24 cellular contexts compared by ENCODE assay signal in the genomic region with DNA sequence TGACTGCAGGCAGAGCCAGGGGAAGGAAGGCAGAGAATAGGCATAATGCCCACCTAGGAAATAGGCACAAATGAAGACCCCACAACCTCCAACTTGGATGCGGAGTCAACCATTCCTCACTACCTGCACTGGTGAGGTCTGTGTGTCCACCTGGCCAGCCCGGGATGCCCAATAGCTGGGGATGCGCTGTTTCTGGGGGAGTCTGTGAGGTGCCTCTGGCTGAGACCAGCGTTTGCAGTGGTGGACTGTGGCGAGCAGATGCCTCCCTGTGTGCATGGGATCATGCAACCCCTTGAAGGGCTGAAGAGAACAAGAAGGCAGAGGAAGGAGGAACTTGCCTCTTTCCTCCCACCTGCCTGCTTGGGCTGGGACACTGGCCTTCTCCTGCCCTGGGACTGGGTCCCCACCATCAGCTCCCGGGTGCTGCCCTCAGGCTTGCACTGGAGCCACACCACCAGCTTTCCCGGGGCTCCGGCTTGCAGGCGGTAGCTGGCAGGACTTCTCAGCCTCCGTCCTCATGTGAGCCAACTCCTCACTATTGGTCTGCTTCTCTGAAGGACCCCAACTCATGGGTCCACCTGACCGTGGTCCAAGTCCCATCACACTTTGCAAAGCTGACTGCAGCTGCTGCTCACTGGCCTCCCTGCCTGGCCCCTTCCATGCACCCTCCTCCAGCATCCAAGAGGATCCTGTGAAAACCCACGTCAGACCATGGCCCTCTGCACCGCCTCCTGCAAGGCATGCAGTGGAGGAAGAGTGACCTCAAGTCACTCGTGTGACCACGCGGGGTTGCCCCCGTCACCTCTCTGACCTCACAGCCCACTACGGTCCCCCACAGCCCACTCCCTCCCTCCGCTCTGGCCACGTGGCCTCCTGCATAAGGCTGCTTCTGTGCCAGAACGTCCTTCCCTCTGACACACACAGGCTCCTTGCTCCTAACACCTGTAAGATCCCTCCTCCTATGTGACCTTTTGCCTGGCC. TPM values are rescaled to one million over a fixed set of nuclear protein-coding genes. Genes with fewer than 3 reads are reported as not detected.
DNase-seq lines count a peak whose midpoint lies in the region; ATAC-seq lines count a peak whose summit lies in the region.
"Had no signal": no experiment of that assay in that cellular context is flagged by ENCODE, and none has a peak within 500 bp of the region (broad histone marks: within the 10 kb centered on the region; RNA-seq: fewer than 3 reads in every experiment).

No MANE protein-coding gene starts in this region.

- H3K23ac ChIP-seq in trophoblast cell (ENCODE audit: low read length): no peak overlapping the region

- CTCF ChIA-PET in activated CD4-positive, alpha-beta memory T cell treated with anti-CD3 and anti-CD28 coated beads for 36 hours (lab: Charles Lee): no interaction called here

- H3K9me3 Mint-ChIP-seq in T-helper 1 cell treated with Interleukin-12 subunit alpha and Interleukin-12 subunit beta and Interleukin-4 antibody, amounts not matched to agents 30 μg/mL and 1 μg/mL, for 36 hours: no peaks in the 10 kb centered on the region
- H3K9me3 Mint-ChIP-seq in activated CD4-positive, alpha-beta memory T cell treated with anti-CD3 and anti-CD28 coated beads for 36 hours: no peaks in the 10 kb centered on the region
- H3K9me3 Mint-ChIP-seq: CD8-positive, alpha-beta T cell had no signal

- ATAC-seq in T-helper 17 cell (no peak), right cardiac atrium (no peak), GM19328 (IDR thresholded peaks at IDR 0.05; ENCODE audit: unreplicated experiment) (no peak), HG03565 (IDR thresholded peaks at IDR 0.05; ENCODE audit: unreplicated experiment) (no peak)
- ATAC-seq: activated CD8-positive, alpha-beta T cell treated with anti-CD3 and anti-CD28 coated beads, Interleukin-2, amount 10 ng/mL, durations not matched to agents 7 days and 5 days; body of pancreas; CD8-positive, alpha-beta T cell had no signal

- H3K14ac ChIP-seq in trophoblast cell (ENCODE audit: low read length): no peak overlapping the region

- H2BK120ac ChIP-seq in trophoblast cell (ENCODE audit: insufficient read depth, low read length, poor library complexity): no peak overlapping the region

- peak overlapping the region; percentile 19 for H3K27ac Mint-ChIP-seq in T-helper 1 cell treated with Interleukin-12 subunit alpha and Interleukin-12 subunit beta and Interleukin-4 antibody, amounts not matched to agents 30 μg/mL and 1 μg/mL, for 36 hours
- peak overlapping the region; percentile 37 for H3K27ac Mint-ChIP-seq in T-helper 17 cell
- no peak overlapping the region for H3K27ac Mint-ChIP-seq in activated CD4-positive, alpha-beta memory T cell treated with anti-CD3 and anti-CD28 coated beads for 36 hours
- H3K27ac Mint-ChIP-seq: activated CD8-positive, alpha-beta T cell treated with anti-CD3 and anti-CD28 coated beads, Interleukin-2, amount 10 ng/mL, durations not matched to agents 7 days and 5 days; CD8-positive, alpha-beta T cell had no signal

- H3K36me3 ChIP-seq in trophoblast cell (ENCODE audit: control insufficient read depth in 1 of 2, insufficient read depth in 2 of 2, low read length in 2 of 2): no peaks in the 10 kb centered on the region
- H3K36me3 ChIP-seq: neutrophil, stomach, thyroid gland had no signal

- H4K91ac ChIP-seq in trophoblast cell (ENCODE audit: low read depth, low read length): no peak overlapping the region

- POLR2A ChIA-PET in activated CD4-positive, alpha-beta memory T cell treated with anti-CD3 and anti-CD28 coated beads for 36 hours (lab: Charles Lee): no interaction called here

- H3K4me3 ChIP-seq in right cardiac atrium (ENCODE audit: low read length) (no peak overlapping the region), trophoblast cell (ENCODE audit: low read depth, low read length) (no peak overlapping the region)
- H3K4me3 ChIP-seq: body of pancreas, stomach, thyroid gland had no signal

- H3K27me3 Mint-ChIP-seq in T-helper 1 cell treated with Interleukin-12 subunit alpha and Interleukin-12 subunit beta and Interleukin-4 antibody, amounts not matched to agents 30 μg/mL and 1 μg/mL, for 36 hours (ENCODE audit: low read depth): peaks cover 38% of the 10 kb centered on the region
- H3K27me3 Mint-ChIP-seq in T-helper 17 cell: peaks cover 19% of the 10 kb centered on the region
- peaks cover 11% of the 10 kb centered on the region for H3K27me3 Mint-ChIP-seq in activated CD4-positive, alpha-beta memory T cell treated with anti-CD3 and anti-CD28 coated beads for 36 hours

- H4K8ac ChIP-seq in trophoblast cell (ENCODE audit: low read depth, low read length): no peak overlapping the region

- H2BK5ac ChIP-seq in trophoblast cell (ENCODE audit: low read depth, low read length, poor library complexity): no peak overlapping the region

- no peak overlapping the region for H3K18ac ChIP-seq in trophoblast cell (ENCODE audit: low read length)

- H3K27ac ChIP-seq in right cardiac atrium (ENCODE audit: low read length) (no peak overlapping the region), trophoblast cell (ENCODE audit: low read depth, low read length) (no peak overlapping the region)
- H3K27ac ChIP-seq: body of pancreas, neutrophil, thyroid gland had no signal

- H3K27me3 ChIP-seq in right cardiac atrium (ENCODE audit: control insufficient read depth, insufficient read depth): no peaks in the 10 kb centered on the region
- H3K27me3 ChIP-seq in trophoblast cell (ENCODE audit: insufficient read depth, low read length): no peaks in the 10 kb centered on the region
- H3K27me3 ChIP-seq: thyroid gland had no signal

- intact Hi-C loops in right cardiac atrium (cut with DNase I): loop anchor here in 2 of 4 donors (5.0 to 10.0 kb wide), 3 partner anchors 94 to 167 kb away; no protein-coding TSS in a partner anchor
- intact Hi-C loops in activated CD4-positive, alpha-beta memory T cell treated with anti-CD3 and anti-CD28 coated beads for 36 hours (cut with micrococcal nuclease): loop anchor here (5.0 kb wide), 3 partner anchors 33 to 167 kb away; no protein-coding TSS in a partner anchor

- no peak for DNase-seq in T-helper 1 cell
- no peak for DNase-seq in T-helper 17 cell
- DNase-seq in right cardiac atrium: peak; percentile 13 to 30 (median 30)
- DNase-seq in trophoblast cell: no peak
- DNase-seq in activated CD4-positive, alpha-beta memory T cell treated with anti-CD3 and anti-CD28 coated beads for 36 hours: no peak
- DNase-seq: activated CD4-positive, CD25-positive, alpha-beta regulatory T cell treated with anti-CD3 and anti-CD28 coated beads, Interleukin-2, amount 50 U/mL, for 72 hours; activated CD8-positive, alpha-beta T cell treated with anti-CD3 and anti-CD28 coated beads, Interleukin-2, amount 10 ng/mL, durations not matched to agents 7 days and 5 days; activated effector memory CD4-positive, alpha-beta T cell treated with Interleukin-2 at 50 U/mL for 16 hours; body of pancreas; CD8-positive, alpha-beta T cell; effector CD4-positive, alpha-beta T cell; kidney glomerular epithelial cell; mammary epithelial cell; NCI-H1092; NCI-H1930; SIG-M5; stimulated activated CD4-positive, alpha-beta T cell treated with anti-CD3 and anti-CD28 coated beads, Interleukin-1b, Interleukin-23, amount 100 ng/mL, for 48 hours; stimulated activated CD8-positive, alpha-beta memory T cell treated with anti-CD3 and anti-CD28 coated beads, Interleukin-4, amount 100 ng/mL, for 48 hours had no signal

- H3K4ac ChIP-seq in trophoblast cell (ENCODE audit: low read depth, low read length): no peak overlapping the region

- H4K12ac ChIP-seq in trophoblast cell (ENCODE audit: low read depth, low read length): no peak overlapping the region

- H3K4me2 ChIP-seq in trophoblast cell (ENCODE audit: low read length): no peak overlapping the region

- H2AK5ac ChIP-seq in trophoblast cell (ENCODE audit: low read length): no peak overlapping the region

- H3K4me1 Mint-ChIP-seq in T-helper 1 cell treated with Interleukin-12 subunit alpha and Interleukin-12 subunit beta and Interleukin-4 antibody, amounts not matched to agents 30 μg/mL and 1 μg/mL, for 36 hours (ENCODE audit: low read depth): peaks cover 10% of the 10 kb centered on the region
- H3K4me1 Mint-ChIP-seq in T-helper 17 cell: peaks cover 17% of the 10 kb centered on the region
- H3K4me1 Mint-ChIP-seq in activated CD4-positive, alpha-beta memory T cell treated with anti-CD3 and anti-CD28 coated beads for 36 hours (ENCODE audit: low read depth): peaks cover 11% of the 10 kb centered on the region

- H3K36me3 Mint-ChIP-seq in T-helper 1 cell treated with Interleukin-12 subunit alpha and Interleukin-12 subunit beta and Interleukin-4 antibody, amounts not matched to agents 30 μg/mL and 1 μg/mL, for 36 hours (ENCODE audit: low read depth): no peaks in the 10 kb centered on the region
- no peaks in the 10 kb centered on the region for H3K36me3 Mint-ChIP-seq in T-helper 17 cell (ENCODE audit: low read depth)
- H3K36me3 Mint-ChIP-seq in activated CD4-positive, alpha-beta memory T cell treated with anti-CD3 and anti-CD28 coated beads for 36 hours: no peaks in the 10 kb centered on the region
- H3K36me3 Mint-ChIP-seq: CD8-positive, alpha-beta T cell had no signal

- H3K79me1 ChIP-seq in trophoblast cell (ENCODE audit: low read length): peaks cover 10% of the 10 kb centered on the region

- 75% methylated on average over 21 of the region's 21 CpGs for WGBS in right cardiac atrium
- WGBS in trophoblast cell (ENCODE audit: extremely low coverage, insufficient coverage, insufficient read length): no CpG with 5 or more reads among the region's 21 CpGs

- H3K79me2 ChIP-seq in trophoblast cell (ENCODE audit: control insufficient read depth, insufficient read depth, low read length, poor library complexity): peaks cover 2% of the 10 kb centered on the region

- H3K4me1 ChIP-seq in right cardiac atrium (ENCODE audit: control insufficient read depth, insufficient read depth, low read length) (peaks cover 6% of the 10 kb centered on the region), trophoblast cell (ENCODE audit: control insufficient read depth in 1 of 2, insufficient read depth in 2 of 2, low read length in 2 of 2) (peaks cover 6 to 10% of the 10 kb centered on the region in 2 experiments)

- no peak overlapping the region for H2AFZ ChIP-seq in trophoblast cell (ENCODE audit: insufficient read depth, low read length, poor library complexity)

- H3K4me3 Mint-ChIP-seq in T-helper 1 cell treated with Interleukin-12 subunit alpha and Interleukin-12 subunit beta and Interleukin-4 antibody, amounts not matched to agents 30 μg/mL and 1 μg/mL, for 36 hours: no peak overlapping the region
- H3K4me3 Mint-ChIP-seq in T-helper 17 cell: no peak overlapping the region
- H3K4me3 Mint-ChIP-seq in activated CD4-positive, alpha-beta memory T cell treated with anti-CD3 and anti-CD28 coated beads for 36 hours: no peak overlapping the region
- H3K4me3 Mint-ChIP-seq: activated CD8-positive, alpha-beta T cell treated with anti-CD3 and anti-CD28 coated beads, Interleukin-2, amount 10 ng/mL, durations not matched to agents 7 days and 5 days had no signal

- H3K9ac ChIP-seq in trophoblast cell (ENCODE audit: low read length): peak overlapping the region; percentile 16

- H3K9me3 ChIP-seq in T-helper 17 cell (ENCODE audit: control insufficient read depth, low read length, poor library complexity, severe bottlenecking) (no peaks in the 10 kb centered on the region), right cardiac atrium (ENCODE audit: control insufficient read depth, low read length) (no peaks in the 10 kb centered on the region), trophoblast cell (ENCODE audit: insufficient read depth, low read depth, low read length) (peaks cover 6% of the 10 kb centered on the region)
- H3K9me3 ChIP-seq: body of pancreas, neutrophil, stomach, thyroid gland had no signal

- no peak overlapping the region for H2BK12ac ChIP-seq in trophoblast cell (ENCODE audit: low read length)

RNA-seq across cellular contexts. Expression of gene PDE9A, which starts 2.7 kb away (rescaled TPM):
- 1 to 10 TPM; 4.9 to 6.6 TPM for total RNA-seq in T-helper 17 cell
- total RNA-seq in right cardiac atrium: 1 to 10 TPM; 1.5 to 2.8 (median 2.3) TPM
- polyA plus RNA-seq in right cardiac atrium: 4.1 TPM
- 17.4 and 18.5 TPM in 2 replicates for polyA plus RNA-seq in trophoblast cell (2013)
- total RNA-seq in activated CD4-positive, alpha-beta memory T cell treated with anti-CD3 and anti-CD28 coated beads for 36 hours: 1 to 10 TPM; 7.5 to 8.6 TPM

Comparison
In these comparisons a context has a peak if more than half of its experiments do, and no peak if none do; other contexts are left out.
1. DNase-seq: peak in right cardiac atrium (3 of 3); none in T-helper 1 cell (0 of 5), T-helper 17 cell (0 of 3), trophoblast cell (0 of 2) and activated CD4-positive, alpha-beta memory T cell treated with anti-CD3 and anti-CD28 coated beads for 36 hours (single experiment).